ENCODE assay signal across 13 cellular contexts in the genomic region with DNA sequence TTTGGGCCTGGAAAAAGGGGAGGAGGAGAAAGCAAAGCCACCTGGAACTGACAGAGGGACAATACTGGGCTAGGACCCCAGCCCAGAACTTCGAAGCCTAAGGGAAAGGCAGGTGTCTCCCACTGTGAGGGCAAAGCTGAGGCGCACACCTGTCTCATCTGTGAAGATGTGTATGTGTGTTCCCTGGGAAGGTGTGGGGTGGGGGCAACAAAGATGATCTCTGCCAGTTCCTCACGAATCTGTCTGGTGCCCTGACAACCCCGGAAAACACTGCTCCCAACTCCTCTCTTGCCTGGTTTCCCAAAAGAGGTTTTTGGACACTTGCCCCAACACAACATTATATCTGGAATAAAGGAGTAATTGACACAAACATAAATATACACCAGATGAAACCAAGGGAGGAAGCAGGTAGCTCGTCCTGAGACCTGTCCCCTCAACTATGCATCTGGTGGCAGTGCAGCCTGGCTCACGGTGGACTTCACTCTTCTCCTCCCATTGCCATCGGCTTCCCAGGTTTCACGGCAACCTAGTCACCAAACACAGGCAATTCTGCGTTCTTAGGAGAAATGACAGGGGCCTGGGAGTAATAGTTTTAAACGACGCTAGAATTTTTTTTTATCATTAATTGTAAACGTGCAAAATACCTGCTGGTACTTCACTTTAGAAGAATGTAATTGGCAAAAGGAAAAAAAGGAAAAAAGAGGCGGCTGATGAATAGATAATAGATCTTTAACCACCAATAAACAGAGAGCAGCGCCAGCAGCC. TPM values are rescaled to one million over a fixed set of nuclear protein-coding genes. Genes with fewer than 3 reads are reported as not detected.
DNase-seq lines count a peak whose midpoint lies in the region; ATAC-seq and TF ChIP-seq lines count a peak whose summit lies in the region.
"Had no signal": no experiment of that assay in that cellular context is flagged by ENCODE, and none has a peak within 500 bp of the region (broad histone marks: within the 10 kb centered on the region; RNA-seq: fewer than 3 reads in every experiment).

No MANE protein-coding gene starts in this region.

- no peak overlapping the region for H3K27ac ChIP-seq in right cardiac atrium (ENCODE audit: low read length)
- H3K27ac ChIP-seq: cardiac muscle cell had no signal

- H3K9me3 Mint-ChIP-seq in neural crest cell, result no peaks in the 10 kb centered on the region
- H3K9me3 Mint-ChIP-seq: activated naive CD4-positive, alpha-beta T cell treated with anti-CD3 and anti-CD28 coated beads for 36 hours had no signal

- H3K4me3 Mint-ChIP-seq in neural crest cell, result peak overlapping the region; percentile 84
- H3K4me3 Mint-ChIP-seq: activated CD8-positive, alpha-beta memory T cell treated with anti-CD3 and anti-CD28 coated beads, Interleukin-2, amount 10 ng/mL, durations not matched to agents 7 days and 5 days; activated naive CD4-positive, alpha-beta T cell treated with anti-CD3 and anti-CD28 coated beads for 36 hours had no signal

- H3K4me1 ChIP-seq in right cardiac atrium (ENCODE audit: control insufficient read depth, insufficient read depth, low read length), result no peaks in the 10 kb centered on the region

- no peak for TF ChIP-seq CTCF in neural crest cell (conservative IDR thresholded peaks at IDR 0.05)

- H3K4me1 Mint-ChIP-seq in neural crest cell, result peaks cover 23% of the 10 kb centered on the region

- no peak overlapping the region for H3K4me3 ChIP-seq in right cardiac atrium (ENCODE audit: low read length)
- H3K4me3 ChIP-seq: cardiac muscle cell had no signal

- H3K27ac Mint-ChIP-seq in neural crest cell (ENCODE audit: unreplicated experiment), result no peak overlapping the region
- H3K27ac Mint-ChIP-seq: activated CD8-positive, alpha-beta memory T cell treated with anti-CD3 and anti-CD28 coated beads, Interleukin-2, amount 10 ng/mL, durations not matched to agents 7 days and 5 days; activated naive CD4-positive, alpha-beta T cell treated with anti-CD3 and anti-CD28 coated beads for 36 hours had no signal

- no peaks in the 10 kb centered on the region for H3K9me3 ChIP-seq in right cardiac atrium (ENCODE audit: control insufficient read depth, low read length)

- no peak for ATAC-seq in right cardiac atrium
- no peak for ATAC-seq in HG03159 (IDR thresholded peaks at IDR 0.05; ENCODE audit: unreplicated experiment)
- ATAC-seq in Right ventricle myocardium superior (ENCODE audit: poor library complexity), result no peak
- ATAC-seq: activated CD8-positive, alpha-beta memory T cell treated with anti-CD3 and anti-CD28 coated beads, Interleukin-2, amount 10 ng/mL, durations not matched to agents 7 days and 5 days had no signal

- H3K27me3 Mint-ChIP-seq in neural crest cell (ENCODE audit: low read depth), result peaks cover 99% of the 10 kb centered on the region

- 36% methylated on average over 14 of the region's 14 CpGs for WGBS in right cardiac atrium

- H3K36me3 Mint-ChIP-seq in neural crest cell (ENCODE audit: low read depth), result no peaks in the 10 kb centered on the region

- DNase-seq in cardiac septum (ENCODE audit: low spot score) (peak; percentile 27), right cardiac atrium (no peak), ecto neural progenitor cell (ENCODE audit: low spot score) (peak; percentile 46), neural crest cell (ENCODE audit: low read depth, low spot score) (no peak), NCI-H1930 (lab: John Stamatoyannopoulos, UW) (no peak), Right ventricle myocardium superior (no peak), RPMI8226 (no peak)
- DNase-seq: activated CD8-positive, alpha-beta memory T cell treated with anti-CD3 and anti-CD28 coated beads, Interleukin-2, amount 10 ng/mL, durations not matched to agents 7 days and 5 days; activated naive CD4-positive, alpha-beta T cell treated with anti-CD3 and anti-CD28 coated beads for 36 hours had no signal

- intact Hi-C loops in cardiac septum (cut with DNase I) (loop anchor here (10.0 kb wide), 1 partner anchor 564 kb away; no protein-coding TSS in a partner anchor), right cardiac atrium (cut with DNase I) (loop anchor here in 1 of 4 donors (5.0 kb wide), 1 partner anchor 701 kb away; no protein-coding TSS in a partner anchor), Right ventricle myocardium superior (cut with DNase I) (no loop called here)

- no peaks in the 10 kb centered on the region for H3K27me3 ChIP-seq in right cardiac atrium (ENCODE audit: control insufficient read depth, insufficient read depth)

RNA-seq across cellular contexts. Expression of a gene that starts 1.7 kb away (rescaled TPM):
- total RNA-seq in cardiac septum (0.19 TPM), right cardiac atrium (1 to 10 TPM in 1 of 4 donors, under 1 TPM in 3; 0.22 to 1.2 (median 0.82) TPM), neural crest cell (1.0 and 1.1 TPM in 2 replicates), Right ventricle myocardium superior (not detected)
- polyA plus RNA-seq in right cardiac atrium, result 1.00 TPM
- total RNA-seq: activated CD8-positive, alpha-beta memory T cell treated with anti-CD3 and anti-CD28 coated beads, Interleukin-2, amount 10 ng/mL, durations not matched to agents 7 days and 5 days; activated naive CD4-positive, alpha-beta T cell treated with anti-CD3 and anti-CD28 coated beads for 36 hours; cardiac muscle cell; endothelial cell of umbilical vein; progenitor cell of endocrine pancreas had no signal
- polyA plus RNA-seq: cardiac muscle cell, endothelial cell of umbilical vein had no signal

Comparison
In these comparisons a context has a peak if more than half of its experiments do, and no peak if none do; other contexts are left out.
1. DNase-seq: peak in cardiac septum (single experiment) and ecto neural progenitor cell (single experiment); none in right cardiac atrium (0 of 3), neural crest cell (single experiment), NCI-H1930 (0 of 2), Right ventricle myocardium superior (single experiment) and RPMI8226 (single experiment).